ENCODE assay signal across 1 cellular context in the genomic region with DNA sequence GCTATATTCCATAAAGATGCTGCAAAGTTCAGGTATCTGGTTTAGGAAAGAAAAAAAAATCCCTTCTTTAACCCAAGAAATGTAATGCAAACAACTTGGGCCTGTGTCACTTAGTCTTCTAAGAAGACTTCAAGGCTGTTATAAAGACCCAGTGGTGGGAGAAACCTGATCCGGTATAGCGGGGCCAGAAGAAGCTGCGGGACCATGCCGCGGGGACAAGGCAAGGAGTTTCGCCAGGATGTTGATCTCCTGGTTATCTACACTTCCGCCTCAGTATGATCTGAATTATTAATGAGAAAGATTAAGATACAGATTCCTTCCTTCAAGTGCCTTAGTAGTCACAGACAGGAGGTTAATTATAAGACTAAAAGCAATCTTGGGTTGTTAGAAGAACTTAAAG.
TF ChIP-seq lines count a peak whose summit lies in the region.

No MANE protein-coding gene starts in this region.

TF ChIP-seq in HepG2, 621 proteins besides CTCF, POLR2A, EP300 and RAD21 (continued from another document):
- TF ChIP-seq, protein P1, sequence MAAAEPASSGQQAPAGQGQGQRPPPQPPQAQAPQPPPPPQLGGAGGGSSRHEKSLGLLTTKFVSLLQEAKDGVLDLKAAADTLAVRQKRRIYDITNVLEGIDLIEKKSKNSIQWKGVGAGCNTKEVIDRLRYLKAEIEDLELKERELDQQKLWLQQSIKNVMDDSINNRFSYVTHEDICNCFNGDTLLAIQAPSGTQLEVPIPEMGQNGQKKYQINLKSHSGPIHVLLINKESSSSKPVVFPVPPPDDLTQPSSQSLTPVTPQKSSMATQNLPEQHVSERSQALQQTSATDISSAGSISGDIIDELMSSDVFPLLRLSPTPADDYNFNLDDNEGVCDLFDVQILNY (CRISPR knock-in tag; conservative IDR thresholded peaks at IDR 0.05): no peak
- no peak for TF ChIP-seq RAD51 (IDR thresholded peaks at IDR 0.05; ENCODE audit: borderline replicate concordance)
- TF ChIP-seq ZNF382 (CRISPR knock-in tag; IDR thresholded peaks at IDR 0.05; ENCODE audit: borderline replicate concordance): no peak
- TF ChIP-seq BORCS8-MEF2B (CRISPR knock-in tag; IDR thresholded peaks at IDR 0.05): no peak
- TF ChIP-seq SRSF1 (optimal IDR thresholded peaks at IDR 0.05; ENCODE audit: low read depth, low read length): no peak
TF ChIP-seq in HepG2: peak in this region for 0.
